Comparison of ENCODE assay signal across 1 cellular context in the genomic region with DNA sequence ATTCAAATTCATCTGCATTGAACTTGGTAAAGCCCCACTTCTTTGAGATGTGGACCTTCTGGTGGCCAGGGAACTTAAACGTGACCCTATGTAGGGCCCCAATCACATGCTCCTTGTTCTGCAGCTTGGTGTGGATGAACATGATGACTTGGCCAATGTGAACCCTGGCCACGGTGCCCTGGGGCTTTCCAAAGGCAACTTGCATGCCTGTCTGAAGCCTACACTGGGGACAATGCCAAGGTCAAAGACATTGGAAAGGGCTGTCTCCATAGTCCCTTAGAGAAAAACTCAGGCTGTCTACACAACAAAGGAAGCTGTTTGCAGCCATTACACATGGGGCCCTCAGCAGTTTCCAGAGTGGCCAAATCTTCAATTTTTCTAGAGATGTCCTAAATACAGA.
TF ChIP-seq lines count a peak whose summit lies in the region.

No MANE protein-coding gene starts in this region.

TF ChIP-seq in HepG2, 621 proteins besides CTCF, POLR2A, EP300 and RAD21:
- no peak for TF ChIP-seq ZNF468 (CRISPR knock-in tag; IDR thresholded peaks at IDR 0.05)
- no peak for TF ChIP-seq CREM (IDR thresholded peaks at IDR 0.05)
- TF ChIP-seq CREM (CRISPR knock-in tag; IDR thresholded peaks at IDR 0.05), result no peak
- TF ChIP-seq, protein P1, sequence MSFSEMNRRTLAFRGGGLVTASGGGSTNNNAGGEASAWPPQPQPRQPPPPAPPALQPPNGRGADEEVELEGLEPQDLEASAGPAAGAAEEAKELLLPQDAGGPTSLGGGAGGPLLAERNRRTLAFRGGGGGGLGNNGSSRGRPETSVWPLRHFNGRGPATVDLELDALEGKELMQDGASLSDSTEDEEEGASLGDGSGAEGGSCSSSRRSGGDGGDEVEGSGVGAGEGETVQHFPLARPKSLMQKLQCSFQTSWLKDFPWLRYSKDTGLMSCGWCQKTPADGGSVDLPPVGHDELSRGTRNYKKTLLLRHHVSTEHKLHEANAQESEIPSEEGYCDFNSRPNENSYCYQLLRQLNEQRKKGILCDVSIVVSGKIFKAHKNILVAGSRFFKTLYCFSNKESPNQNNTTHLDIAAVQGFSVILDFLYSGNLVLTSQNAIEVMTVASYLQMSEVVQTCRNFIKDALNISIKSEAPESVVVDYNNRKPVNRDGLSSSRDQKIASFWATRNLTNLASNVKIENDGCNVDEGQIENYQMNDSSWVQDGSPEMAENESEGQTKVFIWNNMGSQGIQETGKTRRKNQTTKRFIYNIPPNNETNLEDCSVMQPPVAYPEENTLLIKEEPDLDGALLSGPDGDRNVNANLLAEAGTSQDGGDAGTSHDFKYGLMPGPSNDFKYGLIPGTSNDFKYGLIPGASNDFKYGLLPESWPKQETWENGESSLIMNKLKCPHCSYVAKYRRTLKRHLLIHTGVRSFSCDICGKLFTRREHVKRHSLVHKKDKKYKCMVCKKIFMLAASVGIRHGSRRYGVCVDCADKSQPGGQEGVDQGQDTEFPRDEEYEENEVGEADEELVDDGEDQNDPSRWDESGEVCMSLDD (CRISPR knock-in tag; IDR thresholded peaks at IDR 0.05; ENCODE audit: borderline replicate concordance), result no peak
- TF ChIP-seq, protein P2, sequence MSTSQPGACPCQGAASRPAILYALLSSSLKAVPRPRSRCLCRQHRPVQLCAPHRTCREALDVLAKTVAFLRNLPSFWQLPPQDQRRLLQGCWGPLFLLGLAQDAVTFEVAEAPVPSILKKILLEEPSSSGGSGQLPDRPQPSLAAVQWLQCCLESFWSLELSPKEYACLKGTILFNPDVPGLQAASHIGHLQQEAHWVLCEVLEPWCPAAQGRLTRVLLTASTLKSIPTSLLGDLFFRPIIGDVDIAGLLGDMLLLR (CRISPR knock-in tag; IDR thresholded peaks at IDR 0.05), result no peak
- TF ChIP-seq, protein P3, sequence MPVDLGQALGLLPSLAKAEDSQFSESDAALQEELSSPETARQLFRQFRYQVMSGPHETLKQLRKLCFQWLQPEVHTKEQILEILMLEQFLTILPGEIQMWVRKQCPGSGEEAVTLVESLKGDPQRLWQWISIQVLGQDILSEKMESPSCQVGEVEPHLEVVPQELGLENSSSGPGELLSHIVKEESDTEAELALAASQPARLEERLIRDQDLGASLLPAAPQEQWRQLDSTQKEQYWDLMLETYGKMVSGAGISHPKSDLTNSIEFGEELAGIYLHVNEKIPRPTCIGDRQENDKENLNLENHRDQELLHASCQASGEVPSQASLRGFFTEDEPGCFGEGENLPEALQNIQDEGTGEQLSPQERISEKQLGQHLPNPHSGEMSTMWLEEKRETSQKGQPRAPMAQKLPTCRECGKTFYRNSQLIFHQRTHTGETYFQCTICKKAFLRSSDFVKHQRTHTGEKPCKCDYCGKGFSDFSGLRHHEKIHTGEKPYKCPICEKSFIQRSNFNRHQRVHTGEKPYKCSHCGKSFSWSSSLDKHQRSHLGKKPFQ (CRISPR knock-in tag; IDR thresholded peaks at IDR 0.05; ENCODE audit: insufficient replicate concordance), result no peak
- TF ChIP-seq, protein P4, sequence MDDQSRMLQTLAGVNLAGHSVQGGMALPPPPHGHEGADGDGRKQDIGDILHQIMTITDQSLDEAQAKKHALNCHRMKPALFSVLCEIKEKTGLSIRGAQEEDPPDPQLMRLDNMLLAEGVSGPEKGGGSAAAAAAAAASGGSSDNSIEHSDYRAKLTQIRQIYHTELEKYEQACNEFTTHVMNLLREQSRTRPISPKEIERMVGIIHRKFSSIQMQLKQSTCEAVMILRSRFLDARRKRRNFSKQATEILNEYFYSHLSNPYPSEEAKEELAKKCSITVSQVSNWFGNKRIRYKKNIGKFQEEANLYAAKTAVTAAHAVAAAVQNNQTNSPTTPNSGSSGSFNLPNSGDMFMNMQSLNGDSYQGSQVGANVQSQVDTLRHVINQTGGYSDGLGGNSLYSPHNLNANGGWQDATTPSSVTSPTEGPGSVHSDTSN (CRISPR knock-in tag; IDR thresholded peaks at IDR 0.05; ENCODE audit: borderline replicate concordance), result no peak
- no peak for TF ChIP-seq ZNF777 (CRISPR knock-in tag; IDR thresholded peaks at IDR 0.05)
- TF ChIP-seq ZNF230 (CRISPR knock-in tag; IDR thresholded peaks at IDR 0.05), result no peak
- no peak for TF ChIP-seq ZNF431 (CRISPR knock-in tag; IDR thresholded peaks at IDR 0.05; ENCODE audit: borderline replicate concordance, low read depth)
- no peak for TF ChIP-seq ZNF317 (CRISPR knock-in tag; IDR thresholded peaks at IDR 0.05)
- no peak for TF ChIP-seq RELA (CRISPR knock-in tag; IDR thresholded peaks at IDR 0.05)
